ENCODE assay signal across 1 cellular context in genomic region chr6:125192610-125192930, GRCh38.
TF ChIP-seq lines count a peak whose summit lies in the region.

No MANE protein-coding gene starts in this region.

TF ChIP-seq in WTC11, 78 proteins besides CTCF, POLR2A, EP300 and RAD21 (continued from another document):
- no peak for TF ChIP-seq ZNF425 (CRISPR knock-in tag; conservative IDR thresholded peaks at IDR 0.05)
- no peak for TF ChIP-seq NFYB (CRISPR knock-in tag; conservative IDR thresholded peaks at IDR 0.05; ENCODE audit: low read depth)
- no peak for TF ChIP-seq ERG (CRISPR knock-in tag; IDR thresholded peaks at IDR 0.05)
- no peak for TF ChIP-seq JUN (CRISPR knock-in tag; IDR thresholded peaks at IDR 0.05)
- TF ChIP-seq ZBTB43 (CRISPR knock-in tag; IDR thresholded peaks at IDR 0.05) = no peak
- no peak for TF ChIP-seq ZNF396 (CRISPR knock-in tag; IDR thresholded peaks at IDR 0.05; ENCODE audit: borderline replicate concordance)
